Comparison of ENCODE assay signal across 8 cellular contexts in genomic region chr1:154937051-154937987, GRCh38. TPM values are rescaled to one million over a fixed set of nuclear protein-coding genes. Genes with fewer than 3 reads are reported as not detected.
DNase-seq lines count a peak whose midpoint lies in the region; ATAC-seq and TF ChIP-seq lines count a peak whose summit lies in the region.

No MANE protein-coding gene starts in this region.

- peak overlapping the region; percentile 96 for H3K4me3 Mint-ChIP-seq in activated CD4-positive, alpha-beta T cell treated with anti-CD3 and anti-CD28 coated beads, Interleukin-2, amount 10 ng/mL, durations not matched to agents 7 days and 5 days

- DNase-seq in CD1c-positive myeloid dendritic cell (ENCODE audit: extremely low spot score) (peak; percentile 96), NCI-H526 treated with DMSO at 0.1 percent for 48 hours (lab: John Stamatoyannopoulos, UW) (peak; percentile 99), dorsolateral prefrontal cortex (peak; percentile 83 to 94 (median 92)), lower lobe of right lung (peak; percentile 93)
- peak; percentile 92 for DNase-seq in activated CD4-positive, alpha-beta T cell treated with anti-CD3 and anti-CD28 coated beads, Interleukin-2, amount 10 ng/mL, durations not matched to agents 7 days and 5 days
- peak; percentile 64 to 73 (median 69) for DNase-seq in stimulated activated CD4-positive, alpha-beta T cell treated with anti-CD3 and anti-CD28 coated beads, TNF-alpha, amount 100 ng/mL, for 1 hour (ENCODE audit: low read depth in 3 of 3, low spot score in 1 of 3)

- H3K4me3 ChIP-seq in dorsolateral prefrontal cortex (peak overlapping the region; percentile 57 to 100 (median 83)), lower lobe of right lung (peak overlapping the region; percentile 73)

- intact Hi-C loops in dorsolateral prefrontal cortex (cut with DNase I), result loop anchor here (2.0 to 5.0 kb wide), 5 partner anchors 17 to 379 kb away; partner anchors contain the start of genes UBE2Q1 (in 2 of the 2) and KCNN3 (in 1 of the 2)
- intact Hi-C loops in lower lobe of right lung (cut with DNase I), result no loop called here

- no peaks in the 10 kb centered on the region for H3K9me3 Mint-ChIP-seq in activated CD4-positive, alpha-beta T cell treated with anti-CD3 and anti-CD28 coated beads, Interleukin-2, amount 10 ng/mL, durations not matched to agents 7 days and 5 days

- H3K27ac Mint-ChIP-seq in activated CD4-positive, alpha-beta T cell treated with anti-CD3 and anti-CD28 coated beads, Interleukin-2, amount 10 ng/mL, durations not matched to agents 7 days and 5 days, result peak overlapping the region; percentile 98

- H3K27me3 ChIP-seq in dorsolateral prefrontal cortex, result no peaks in the 10 kb centered on the region
- no peaks in the 10 kb centered on the region for H3K27me3 ChIP-seq in lower lobe of right lung (ENCODE audit: low read depth)

- POLR2A ChIA-PET in activated CD4-positive, alpha-beta T cell treated with anti-CD3 and anti-CD28 coated beads, Interleukin-2, amount 10 ng/mL, durations not matched to agents 7 days and 5 days (lab: Charles Lee), result interaction anchor here (1.0 kb wide), 1 partner anchor 17 kb away, joined by 3 read pairs; no protein-coding TSS in a partner anchor

- peaks cover 27% of the 10 kb centered on the region for H3K4me1 ChIP-seq in lower lobe of right lung

- ATAC-seq in GM19351 (IDR thresholded peaks at IDR 0.05; ENCODE audit: unreplicated experiment) (peak; percentile 60), HG03520 (IDR thresholded peaks at IDR 0.05; ENCODE audit: unreplicated experiment) (peak; percentile 45), lower lobe of right lung (peak; percentile 89)

- TF ChIP-seq CTCF in dorsolateral prefrontal cortex (IDR thresholded peaks at IDR 0.05 in 54 of 56, conservative IDR thresholded peaks at IDR 0.05 in 2 of 56; ENCODE audit: low read depth in 1 of 56, partially characterized antibody in 56 of 56) (peak in 48 of 56 donors; percentile 12 to 60 (median 40)), lower lobe of right lung (IDR thresholded peaks at IDR 0.05) (peak; percentile 17)

- H3K27ac ChIP-seq in dorsolateral prefrontal cortex (peak overlapping the region; percentile 74 to 100 (median 99)), lower lobe of right lung (peak overlapping the region; percentile 99)

- H3K9me3 ChIP-seq in lower lobe of right lung, result no peaks in the 10 kb centered on the region

- CTCF ChIA-PET in activated CD4-positive, alpha-beta T cell treated with anti-CD3 and anti-CD28 coated beads, Interleukin-2, amount 10 ng/mL, durations not matched to agents 7 days and 5 days (lab: Charles Lee), result interaction anchor here (0.9 to 2.1 kb wide), 18 partner anchors 9 to 378 kb away, joined by 3 to 8 read pairs (median 4); partner anchors contain the start of genes ADAM15, FLAD1, PBXIP1 and PYGO2

- H3K36me3 ChIP-seq in lower lobe of right lung, result no peaks in the 10 kb centered on the region

- peaks cover 5% of the 10 kb centered on the region for H3K36me3 Mint-ChIP-seq in activated CD4-positive, alpha-beta T cell treated with anti-CD3 and anti-CD28 coated beads, Interleukin-2, amount 10 ng/mL, durations not matched to agents 7 days and 5 days (ENCODE audit: low read depth)

- H3K4me1 Mint-ChIP-seq in activated CD4-positive, alpha-beta T cell treated with anti-CD3 and anti-CD28 coated beads, Interleukin-2, amount 10 ng/mL, durations not matched to agents 7 days and 5 days, result peaks cover 64% of the 10 kb centered on the region

- H3K27me3 Mint-ChIP-seq in activated CD4-positive, alpha-beta T cell treated with anti-CD3 and anti-CD28 coated beads, Interleukin-2, amount 10 ng/mL, durations not matched to agents 7 days and 5 days, result no peaks in the 10 kb centered on the region

RNA-seq across cellular contexts. Expression of gene PMVK, which starts 0.8 kb away (rescaled TPM):
- 10 to 100 TPM; 25.7 to 40.2 TPM for total RNA-seq in activated CD4-positive, alpha-beta T cell treated with anti-CD3 and anti-CD28 coated beads, Interleukin-2, amount 10 ng/mL, durations not matched to agents 7 days and 5 days
- total RNA-seq in dorsolateral prefrontal cortex (10 to 100 TPM; 28.0 to 64.2 (median 44.6) TPM), lower lobe of right lung (34.1 TPM)

RNA-seq across cellular contexts. Expression of gene PBXIP1, which starts 18.6 kb away (rescaled TPM):
- total RNA-seq in activated CD4-positive, alpha-beta T cell treated with anti-CD3 and anti-CD28 coated beads, Interleukin-2, amount 10 ng/mL, durations not matched to agents 7 days and 5 days, result 10 to 100 TPM; 74.6 to 92.0 TPM
- total RNA-seq in dorsolateral prefrontal cortex, result 100 to 1,000 TPM in 54 of 120 experiments, 10 to 100 TPM in 66; 40.2 to 244 (median 96.9) TPM
- 68.1 TPM for total RNA-seq in lower lobe of right lung

RNA-seq across cellular contexts. Expression of gene PYGO2, which starts 24.3 kb away (rescaled TPM):
- 10 to 100 TPM; 50.0 to 50.2 TPM for total RNA-seq in activated CD4-positive, alpha-beta T cell treated with anti-CD3 and anti-CD28 coated beads, Interleukin-2, amount 10 ng/mL, durations not matched to agents 7 days and 5 days
- total RNA-seq in dorsolateral prefrontal cortex (10 to 100 TPM; 26.9 to 46.0 (median 33.8) TPM), lower lobe of right lung (27.4 TPM)

RNA-seq across cellular contexts. Expression of gene SHC1, which starts 33.2 kb away (rescaled TPM):
- 100 to 1,000 TPM in 1 of 2 experiments, 10 to 100 TPM in 1; 75.1 to 104 TPM for total RNA-seq in activated CD4-positive, alpha-beta T cell treated with anti-CD3 and anti-CD28 coated beads, Interleukin-2, amount 10 ng/mL, durations not matched to agents 7 days and 5 days
- total RNA-seq in dorsolateral prefrontal cortex (10 to 100 TPM; 19.6 to 84.4 (median 32.6) TPM), lower lobe of right lung (94.8 TPM)

RNA-seq across cellular contexts. Expression of gene CKS1B, which starts 37.2 kb away (rescaled TPM):
- 100 to 1,000 TPM; 147 to 157 TPM for total RNA-seq in activated CD4-positive, alpha-beta T cell treated with anti-CD3 and anti-CD28 coated beads, Interleukin-2, amount 10 ng/mL, durations not matched to agents 7 days and 5 days
- total RNA-seq in dorsolateral prefrontal cortex, result 10 to 100 TPM in 89 of 120 experiments, 1 to 10 TPM in 31; 4.1 to 21.6 (median 11.6) TPM
- total RNA-seq in lower lobe of right lung, result 28.5 TPM

Comparison
In these comparisons a context has a peak if more than half of its experiments do, and no peak if none do; other contexts are left out.
1. Peak in every context shown above with its lines: DNase-seq, ATAC-seq, H3K4me3 ChIP-seq and H3K27ac ChIP-seq.